18 cellular contexts compared by ENCODE assay signal in genomic region chr12:2231011-2231595, GRCh38.
"Had no signal": no experiment of that assay in that cellular context is flagged by ENCODE, and none has a peak within 500 bp of the region (broad histone marks: within the 10 kb centered on the region; RNA-seq: fewer than 3 reads in every experiment).

No MANE protein-coding gene starts in this region.

- H3K9me3 ChIP-seq: adrenal gland, ascending aorta, colonic mucosa, esophagus muscularis mucosa, lower lobe of right lung, upper lobe of left lung had no signal

- DNase-seq: activated gamma-delta T cell treated with Interleukin-2 at 50 U/mL for 16 hours; activated T-cell treated with anti-CD3 and anti-CD28 coated beads, Interleukin-2, amount 50 U/mL, for 1 hour; adrenal gland; brain microvascular endothelial cell; colonic mucosa; dorsolateral prefrontal cortex; effector memory CD8-positive, alpha-beta T cell; immature natural killer cell; lower lobe of right lung; naive thymus-derived CD8-positive, alpha-beta T cell; retina; stimulated activated CD4-positive, alpha-beta T cell treated with anti-CD3 and anti-CD28 coated beads, Interleukin-4, amount 100 ng/mL, for 24 hours; stimulated activated naive CD8-positive, alpha-beta T cell treated with anti-CD3 and anti-CD28 coated beads, Interleukin-15, Interleukin-2, amounts not matched to agents 100 U/mL and 50 U/mL, for 24 hours; T1000; upper lobe of left lung had no signal

- H3K27me3 ChIP-seq: adrenal gland, ascending aorta, brain microvascular endothelial cell, colonic mucosa, dorsolateral prefrontal cortex, esophagus muscularis mucosa, hepatocyte, upper lobe of left lung had no signal

- H3K27ac ChIP-seq: adrenal gland, ascending aorta, brain microvascular endothelial cell, colonic mucosa, dorsolateral prefrontal cortex, hepatocyte, lower lobe of right lung, upper lobe of left lung had no signal

- H3K4me3 ChIP-seq: adrenal gland, ascending aorta, colonic mucosa, dorsolateral prefrontal cortex, esophagus muscularis mucosa, hepatocyte, lower lobe of right lung, upper lobe of left lung had no signal

- H3K4me1 ChIP-seq: adrenal gland, colonic mucosa, lower lobe of right lung, upper lobe of left lung had no signal

- H3K4me2 ChIP-seq: hepatocyte had no signal

- H2AFZ ChIP-seq: hepatocyte had no signal

- H3K36me3 ChIP-seq: adrenal gland, ascending aorta, brain microvascular endothelial cell, colonic mucosa, esophagus muscularis mucosa, lower lobe of right lung, upper lobe of left lung had no signal

- H3K79me2 ChIP-seq: hepatocyte had no signal
